In genomic region chr21:43884012-43884860, GRCh38 we compare ENCODE assay signal across 1 cellular context.
TF ChIP-seq lines count a peak whose summit lies in the region.

No MANE protein-coding gene starts in this region.

TF ChIP-seq in WTC11, 78 proteins besides CTCF, POLR2A, EP300 and RAD21 (continued from another document):
- TF ChIP-seq AFF4 (CRISPR knock-in tag; IDR thresholded peaks at IDR 0.05; ENCODE audit: borderline replicate concordance) (no peak), TEAD4 (CRISPR knock-in tag; IDR thresholded peaks at IDR 0.05) (no peak), GTF2I (CRISPR knock-in tag; conservative IDR thresholded peaks at IDR 0.05) (no peak)
TF ChIP-seq in WTC11: peak in this region for 0.
